8 cellular contexts compared by ENCODE assay signal in the genomic region with DNA sequence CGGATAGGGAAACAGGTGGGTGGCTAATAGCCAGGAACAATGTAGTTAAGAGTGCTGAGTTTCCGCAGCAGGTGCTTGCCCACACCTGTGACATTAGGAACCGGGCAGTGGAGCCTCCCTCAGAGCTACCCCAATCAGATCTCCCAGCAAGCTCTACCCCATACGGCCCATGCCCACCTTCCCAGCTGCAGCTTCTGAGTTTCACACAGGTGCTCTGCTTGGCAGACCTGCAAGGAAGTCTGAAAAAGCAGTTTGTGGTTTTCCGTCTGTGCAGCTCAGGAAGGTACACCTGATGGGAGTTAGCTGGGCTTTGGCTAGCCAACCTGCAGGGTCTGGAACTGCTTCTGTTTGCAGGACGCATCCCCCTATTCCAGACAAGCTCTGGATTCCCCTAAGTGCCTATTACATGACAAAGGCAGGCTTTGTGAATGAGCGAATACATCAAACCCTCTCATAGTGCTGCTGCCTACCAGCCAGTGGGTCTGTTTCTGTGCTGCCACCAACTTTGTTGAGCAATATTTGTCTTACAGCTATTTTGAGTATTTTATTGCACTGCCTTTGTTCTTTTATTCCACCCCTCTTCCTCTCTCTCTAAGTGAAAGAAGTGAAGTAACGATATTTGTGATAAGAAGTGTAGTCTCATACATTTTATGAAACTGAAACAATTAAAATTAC. TPM values are rescaled to one million over a fixed set of nuclear protein-coding genes. Genes with fewer than 3 reads are reported as not detected.
DNase-seq lines count a peak whose midpoint lies in the region; ATAC-seq and TF ChIP-seq lines count a peak whose summit lies in the region.

No MANE protein-coding gene starts in this region.

- no peak overlapping the region for H2AFZ ChIP-seq in GM23248

- H3K9me3 ChIP-seq in BLaER1 treated with 17β-estradiol and CSF1 and Interleukin-3, amounts not matched to agents 10 nM and 100 nM (replicated peaks in 1 of 11): no peaks in the 10 kb centered on the region
- H3K9me3 ChIP-seq in thoracic aorta (no peaks in the 10 kb centered on the region), GM23248 (ENCODE audit: low read depth) (no peaks in the 10 kb centered on the region)

- no peaks in the 10 kb centered on the region for H3K9me2 ChIP-seq in GM23248 (ENCODE audit: insufficient read depth)

- no peak overlapping the region for H3K4me3 ChIP-seq in BLaER1 treated with 17β-estradiol and CSF1 and Interleukin-3, amounts not matched to agents 10 nM and 100 nM
- peak overlapping the region; percentile 10 for H3K4me3 ChIP-seq in coronary artery
- peak overlapping the region; percentile 8 for H3K4me3 ChIP-seq in thoracic aorta
- H3K4me3 ChIP-seq in lower leg skin (ENCODE audit: low read depth, poor library complexity, severe bottlenecking): no peak overlapping the region
- H3K4me3 ChIP-seq in GM23248: no peak overlapping the region

- TF ChIP-seq POLR2A in lower leg skin (IDR thresholded peaks at IDR 0.05): no peak

- WGBS in lower leg skin, 2 donors: 60 to 61% methylated on average over 8 of the region's 8 CpGs
- WGBS in GM23248 (ENCODE audit: low coverage in 1 of 2, low lambda C conversion rate in 2 of 2, missing lambda C conversion rate in 2 of 2), 2 experiments: 69 to 70% methylated on average over 8 of the region's 8 CpGs

- H3K27me3 ChIP-seq in BLaER1 treated with 17β-estradiol and CSF1 and Interleukin-3, amounts not matched to agents 10 nM and 100 nM: no peaks in the 10 kb centered on the region
- H3K27me3 ChIP-seq in thoracic aorta (replicated peaks; ENCODE audit: insufficient read depth) (no peaks in the 10 kb centered on the region), GM23248 (replicated peaks; ENCODE audit: insufficient read depth) (no peaks in the 10 kb centered on the region)

- ATAC-seq in GM21423 (IDR thresholded peaks at IDR 0.05; ENCODE audit: unreplicated experiment) (peak; percentile 40), thoracic aorta (ENCODE audit: insufficient number of reproducible peaks, low FRiP score, low read depth) (no peak), HG02973 (IDR thresholded peaks at IDR 0.05; ENCODE audit: unreplicated experiment) (no peak)

- H3F3A ChIP-seq in GM23248 (ENCODE audit: insufficient read depth): no peaks in the 10 kb centered on the region

- H4K20me1 ChIP-seq in BLaER1 treated with 17β-estradiol and CSF1 and Interleukin-3, amounts not matched to agents 10 nM and 100 nM: no peaks in the 10 kb centered on the region; a peak in 2 of 22 replicates
- no peaks in the 10 kb centered on the region for H4K20me1 ChIP-seq in GM23248 (ENCODE audit: insufficient read depth)

- H3K4me2 ChIP-seq in BLaER1 treated with 17β-estradiol and CSF1 and Interleukin-3, amounts not matched to agents 10 nM and 100 nM: peak overlapping the region; percentile 46 to 81 (median 64)
- no peak overlapping the region for H3K4me2 ChIP-seq in GM23248 (ENCODE audit: unreplicated experiment)

- no peak for TF ChIP-seq CTCF in coronary artery (IDR thresholded peaks at IDR 0.05)
- no peak for TF ChIP-seq CTCF in thoracic aorta (IDR thresholded peaks at IDR 0.05)
- TF ChIP-seq CTCF in lower leg skin (IDR thresholded peaks at IDR 0.05): no peak

- peak overlapping the region in 5 of 11 experiments; percentile 9 to 68 (median 58); a peak in 7 of 22 replicates for H3K27ac ChIP-seq in BLaER1 treated with 17β-estradiol and CSF1 and Interleukin-3, amounts not matched to agents 10 nM and 100 nM
- H3K27ac ChIP-seq in coronary artery: no peak overlapping the region
- peak overlapping the region in 1 of 2 donors; percentile 8 for H3K27ac ChIP-seq in thoracic aorta
- H3K27ac ChIP-seq in GM23248: no peak overlapping the region

- intact Hi-C loops in lower leg skin (cut with DNase I; ENCODE audit: low total_unique reads): loop anchor here (10.0 kb wide), 1 partner anchor 357 kb away; no protein-coding TSS in a partner anchor

- H3K36me3 ChIP-seq in BLaER1 treated with 17β-estradiol and CSF1 and Interleukin-3, amounts not matched to agents 10 nM and 100 nM: no peaks in the 10 kb centered on the region
- H3K36me3 ChIP-seq in thoracic aorta (no peaks in the 10 kb centered on the region), GM23248 (ENCODE audit: low read depth) (no peaks in the 10 kb centered on the region)

- in situ Hi-C loops in GM23248 (cut with MboI): loop anchor here (25.0 kb wide), 2 partner anchors 444 to 694 kb away; no protein-coding TSS in a partner anchor

- H3K9ac ChIP-seq in BLaER1 treated with 17β-estradiol and CSF1 and Interleukin-3, amounts not matched to agents 10 nM and 100 nM: peak overlapping the region in 3 of 11 experiments; percentile 30 to 52 (median 35); a peak in 5 of 22 replicates
- H3K9ac ChIP-seq in GM23248: no peak overlapping the region

- H3K79me2 ChIP-seq in GM23248 (ENCODE audit: insufficient read depth): no peaks in the 10 kb centered on the region

- peaks cover 40 to 74% (median 47%) of the 10 kb centered on the region in 10 experiments for H3K4me1 ChIP-seq in BLaER1 treated with 17β-estradiol and CSF1 and Interleukin-3, amounts not matched to agents 10 nM and 100 nM
- peaks cover 0 to 23% of the 10 kb centered on the region in 2 donors for H3K4me1 ChIP-seq in thoracic aorta (ENCODE audit: control insufficient read depth in 1 of 2, low read depth in 2 of 2)
- no peaks in the 10 kb centered on the region for H3K4me1 ChIP-seq in GM23248 (ENCODE audit: insufficient read depth)

- DNase-seq in NCI-H2196 treated with DMSO at 0.1 percent for 48 hours (lab: John Stamatoyannopoulos, UW; ENCODE audit: unreplicated experiment): peak; percentile 46
- no peak for DNase-seq in coronary artery (ENCODE audit: low spot score)
- no peak for DNase-seq in thoracic aorta (ENCODE audit: low spot score)
- no peak for DNase-seq in lower leg skin (ENCODE audit: low spot score in 2 of 2)
- DNase-seq in GM23248: no peak

RNA-seq across cellular contexts. Expression of a gene that starts 24.7 kb away (rescaled TPM):
- total RNA-seq in thoracic aorta (10 to 100 TPM; 28.8 to 31.3 TPM), lower leg skin (10 to 100 TPM; 18.5 to 27.5 (median 25.3) TPM)
- total RNA-seq in GM23248 (2014; rRNA removed; shearing (Covaris generic)): 5.1 and 7.3 TPM in 2 replicates
- 7.9 and 10.7 TPM in 2 replicates for polyA plus RNA-seq in GM23248 (2016; fragmentation: Nextera tagmentation; extraction: Ambion mirVana)

RNA-seq across cellular contexts. Expression of a gene that starts 42.3 kb away (rescaled TPM):
- total RNA-seq in thoracic aorta (10 to 100 TPM; 24.2 to 33.8 TPM), lower leg skin (10 to 100 TPM in 3 of 4 donors, 1 to 10 TPM in 1; 8.3 to 31.1 (median 18.0) TPM)
- 51.9 and 62.3 TPM in 2 replicates for total RNA-seq in GM23248 (2014; rRNA removed; shearing (Covaris generic))
- 25.6 and 27.4 TPM in 2 replicates for polyA plus RNA-seq in GM23248 (2016; fragmentation: Nextera tagmentation; extraction: Ambion mirVana)

Comparison
In these comparisons a context has a peak if more than half of its experiments do, and no peak if none do; other contexts are left out.
1. H3K4me3 ChIP-seq: peak in coronary artery (single experiment) and thoracic aorta (single experiment); none in BLaER1 treated with 17β-estradiol and CSF1 and Interleukin-3, amounts not matched to agents 10 nM and 100 nM (0 of 10), lower leg skin (single experiment) and GM23248 (single experiment).